In the genomic region with DNA sequence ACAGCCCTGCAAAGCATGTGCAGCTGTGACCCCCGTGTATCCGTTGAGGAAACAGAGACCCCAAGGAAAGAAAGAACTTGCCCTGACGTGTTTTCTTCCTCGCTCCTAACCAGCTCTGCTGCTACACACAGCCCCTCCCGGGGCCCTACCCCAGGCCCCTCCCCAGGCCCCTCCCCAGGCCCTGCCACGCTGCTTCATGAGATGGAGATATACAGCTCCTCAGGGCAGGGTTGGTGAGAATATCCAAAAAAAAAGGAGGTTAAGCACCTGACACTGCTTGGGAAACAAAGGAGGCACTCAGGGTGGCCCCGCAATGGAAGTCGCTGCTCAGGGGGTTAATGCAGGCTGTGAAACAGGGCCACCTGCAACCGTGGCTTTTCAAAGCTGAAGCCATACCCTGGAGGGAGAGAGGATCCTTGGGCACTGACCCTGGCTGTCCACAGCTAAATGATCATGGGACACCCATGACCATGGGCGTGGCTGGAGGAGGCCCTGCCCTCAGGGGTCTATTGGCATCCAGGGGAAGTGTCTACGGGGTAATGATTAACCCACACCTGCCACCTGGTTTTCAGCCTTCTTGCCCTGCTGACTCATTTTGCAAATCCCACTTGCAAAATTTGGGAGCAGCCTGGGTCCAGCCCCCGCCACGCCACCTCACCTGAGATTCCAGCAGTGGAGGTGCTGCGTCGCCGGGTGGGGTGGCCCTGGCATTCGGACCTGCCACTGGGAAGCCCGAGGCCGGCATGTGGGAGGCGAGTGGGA, we compare ENCODE assay signal across 18 cellular contexts.
"Had no signal": no experiment of that assay in that cellular context is flagged by ENCODE, and none has a peak within 500 bp of the region (broad histone marks: within the 10 kb centered on the region; RNA-seq: fewer than 3 reads in every experiment).

No MANE protein-coding gene starts in this region.

- H3K9me3 Mint-ChIP-seq: activated CD8-positive, alpha-beta T cell treated with anti-CD3 and anti-CD28 coated beads for 36 hours; activated naive CD8-positive, alpha-beta T cell treated with anti-CD3 and anti-CD28 coated beads, Interleukin-2, amount 50 U/mL, for 24 hours; activated T-helper 1 cell treated with anti-CD3 and anti-CD28 coated beads, Interleukin-12 subunit alpha, Interleukin-12 subunit beta, Interleukin-2, Interleukin-4 antibody, amounts not matched to agents 30 ng/mL and 10 ng/mL and 1 ng/mL, durations not matched to agents 14 hours and 24 hours and 36 hours; memory B cell; stimulated activated naive CD8-positive, alpha-beta T cell treated with anti-CD3 and anti-CD28 coated beads, Interleukin-15, Interleukin-2, amounts not matched to agents 100 ng/mL and 50 ng/mL, for 24 hours had no signal

- FAIRE-seq: bronchial epithelial cell, pancreas, urothelium cell line had no signal

- H3K27ac ChIP-seq: esophagus muscularis mucosa, left lung, pancreas, testis, VCaP had no signal

- H3K36me3 Mint-ChIP-seq: memory B cell had no signal

- H3K4me3 ChIP-seq: ascending aorta, esophagus muscularis mucosa, left lung, pancreas, testis had no signal

- H3K27ac Mint-ChIP-seq: activated CD4-positive, alpha-beta T cell treated with anti-CD3 and anti-CD28 coated beads for 36 hours; activated CD8-positive, alpha-beta T cell treated with anti-CD3 and anti-CD28 coated beads for 36 hours; activated naive CD8-positive, alpha-beta T cell treated with anti-CD3 and anti-CD28 coated beads, Interleukin-2, amount 50 U/mL, for 24 hours; activated T-helper 1 cell treated with anti-CD3 and anti-CD28 coated beads, Interleukin-12 subunit alpha, Interleukin-12 subunit beta, Interleukin-2, Interleukin-4 antibody, amounts not matched to agents 30 ng/mL and 10 ng/mL and 1 ng/mL, durations not matched to agents 14 hours and 24 hours and 36 hours; memory B cell; stimulated activated naive CD8-positive, alpha-beta T cell treated with anti-CD3 and anti-CD28 coated beads, Interleukin-15, Interleukin-2, amounts not matched to agents 100 ng/mL and 50 ng/mL, for 24 hours had no signal

- H3K9me3 ChIP-seq: ascending aorta, left lung, pancreas, testis had no signal

- H3K27me3 ChIP-seq: ascending aorta, pancreas, testis had no signal

- H3K4me1 ChIP-seq: pancreas, testis had no signal

- DNase-seq: activated CD4-positive, alpha-beta T cell treated with anti-CD3 and anti-CD28 coated beads for 36 hours; activated CD8-positive, alpha-beta T cell treated with anti-CD3 and anti-CD28 coated beads for 36 hours; activated naive CD4-positive, alpha-beta T cell treated with Interleukin-2 at 50 U/mL for 16 hours; activated naive CD8-positive, alpha-beta T cell treated with anti-CD3 and anti-CD28 coated beads, Interleukin-2, amount 50 U/mL, for 24 hours; glutamatergic neuron; left lung; pancreas; stimulated activated CD4-positive, alpha-beta T cell treated with anti-CD3 and anti-CD28 coated beads, Interleukin-15, amount 100 ng/mL, for 24 hours; stimulated activated CD4-positive, alpha-beta T cell treated with anti-CD3 and anti-CD28 coated beads, Interleukin-4, amount 100 ng/mL, for 24 hours; testis had no signal

- ATAC-seq: activated CD4-positive, alpha-beta T cell treated with anti-CD3 and anti-CD28 coated beads for 36 hours; activated CD8-positive, alpha-beta T cell treated with anti-CD3 and anti-CD28 coated beads for 36 hours; activated naive CD8-positive, alpha-beta T cell treated with anti-CD3 and anti-CD28 coated beads, Interleukin-2, amount 50 U/mL, for 24 hours; left lung had no signal

- H3K36me3 ChIP-seq: ascending aorta, esophagus muscularis mucosa, left lung, pancreas had no signal

- H3K4me3 Mint-ChIP-seq: activated CD4-positive, alpha-beta T cell treated with anti-CD3 and anti-CD28 coated beads for 36 hours; activated CD8-positive, alpha-beta T cell treated with anti-CD3 and anti-CD28 coated beads for 36 hours; activated naive CD8-positive, alpha-beta T cell treated with anti-CD3 and anti-CD28 coated beads, Interleukin-2, amount 50 U/mL, for 24 hours; activated T-helper 1 cell treated with anti-CD3 and anti-CD28 coated beads, Interleukin-12 subunit alpha, Interleukin-12 subunit beta, Interleukin-2, Interleukin-4 antibody, amounts not matched to agents 30 ng/mL and 10 ng/mL and 1 ng/mL, durations not matched to agents 14 hours and 24 hours and 36 hours; memory B cell; stimulated activated naive CD8-positive, alpha-beta T cell treated with anti-CD3 and anti-CD28 coated beads, Interleukin-15, Interleukin-2, amounts not matched to agents 100 ng/mL and 50 ng/mL, for 24 hours had no signal
